1 cellular context compared by ENCODE assay signal in the genomic region with DNA sequence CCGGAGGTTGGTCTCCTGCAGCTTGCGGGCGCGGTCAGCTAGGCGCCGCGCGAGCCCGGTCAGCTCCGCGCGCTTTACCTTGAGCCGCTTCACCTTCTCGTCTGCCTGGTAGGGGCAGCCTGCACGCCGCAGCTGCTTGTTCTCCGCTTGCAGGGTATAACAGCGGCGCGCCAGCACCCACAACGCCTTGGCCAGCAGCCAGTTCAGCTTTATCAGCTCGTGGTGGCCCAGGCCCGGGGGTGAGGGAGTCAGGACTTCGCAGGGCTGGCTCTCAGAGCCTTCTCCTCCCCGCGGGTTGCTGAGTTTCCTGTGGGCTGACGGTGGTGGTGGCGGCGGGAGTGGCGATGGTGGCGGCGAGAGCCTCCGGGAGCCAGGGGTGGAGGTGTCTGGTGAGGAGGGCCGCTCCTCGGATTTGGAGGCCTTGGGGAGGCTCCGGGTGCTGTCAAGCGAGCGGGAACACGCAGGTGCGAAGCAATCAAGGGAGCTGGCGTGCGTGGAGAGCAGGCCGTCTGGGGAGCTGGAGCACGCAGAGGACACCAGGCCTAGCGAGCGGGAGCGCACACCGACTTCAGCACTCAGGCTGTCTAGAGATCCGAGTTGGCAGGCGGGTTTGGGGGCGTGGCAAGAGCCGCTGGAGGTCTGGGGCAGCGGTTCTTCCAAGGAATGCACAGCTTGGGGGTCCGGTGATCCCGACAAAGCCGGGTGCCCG.
TF ChIP-seq lines count a peak whose summit lies in the region.

No MANE protein-coding gene starts in this region.

TF ChIP-seq in HEK293, 187 proteins besides CTCF, POLR2A, EP300 and RAD21:
- peak; percentile 41 for TF ChIP-seq ZBTB26 (tag by site-specific recombination; optimal IDR thresholded peaks at IDR 0.05)
